Comparison of ENCODE assay signal across 9 cellular contexts in genomic region chr2:235639387-235639786, GRCh38.
DNase-seq lines count a peak whose midpoint lies in the region; ATAC-seq lines count a peak whose summit lies in the region.
"Had no signal": no experiment of that assay in that cellular context is flagged by ENCODE, and none has a peak within 500 bp of the region (broad histone marks: within the 10 kb centered on the region; RNA-seq: fewer than 3 reads in every experiment).

No MANE protein-coding gene starts in this region.

- peak; percentile 40 for ATAC-seq in T-helper 17 cell
- no peak for ATAC-seq in HG03039 (IDR thresholded peaks at IDR 0.05; ENCODE audit: unreplicated experiment)
- no peak for ATAC-seq in GM21825 (IDR thresholded peaks at IDR 0.05; ENCODE audit: unreplicated experiment)

- DNase-seq in DMS 273 (lab: John Stamatoyannopoulos, UW; ENCODE audit: unreplicated experiment) (peak; percentile 90), T-helper 17 cell (no peak), globus pallidus (ENCODE audit: low spot score) (peak; percentile 98), posterior vena cava (ENCODE audit: low spot score) (peak; percentile 93), cerebellar cortex (ENCODE audit: low spot score) (no peak)
- no peak for DNase-seq in activated naive CD8-positive, alpha-beta T cell treated with anti-CD3 and anti-CD28 coated beads for 36 hours
- DNase-seq: activated CD4-positive, CD25-positive, alpha-beta regulatory T cell treated with anti-CD3 and anti-CD28 coated beads, Interleukin-2, amount 50 U/mL, for 72 hours had no signal

- H3K36me3 Mint-ChIP-seq in T-helper 17 cell (ENCODE audit: low read depth) = no peaks in the 10 kb centered on the region
- no peaks in the 10 kb centered on the region for H3K36me3 Mint-ChIP-seq in activated naive CD8-positive, alpha-beta T cell treated with anti-CD3 and anti-CD28 coated beads for 36 hours

- H3K27me3 Mint-ChIP-seq in T-helper 17 cell = peaks cover 35% of the 10 kb centered on the region
- H3K27me3 Mint-ChIP-seq in activated naive CD8-positive, alpha-beta T cell treated with anti-CD3 and anti-CD28 coated beads for 36 hours = peaks cover 17% of the 10 kb centered on the region

- peaks cover 18% of the 10 kb centered on the region for H3K4me1 Mint-ChIP-seq in T-helper 17 cell
- H3K4me1 Mint-ChIP-seq in activated naive CD8-positive, alpha-beta T cell treated with anti-CD3 and anti-CD28 coated beads for 36 hours = peaks cover 2% of the 10 kb centered on the region

- intact Hi-C loops in posterior vena cava (cut with DNase I) = no loop called here

- no peaks in the 10 kb centered on the region for H3K9me3 Mint-ChIP-seq in activated naive CD8-positive, alpha-beta T cell treated with anti-CD3 and anti-CD28 coated beads for 36 hours

- H3K4me3 Mint-ChIP-seq in T-helper 17 cell = no peak overlapping the region
- H3K4me3 Mint-ChIP-seq in activated naive CD8-positive, alpha-beta T cell treated with anti-CD3 and anti-CD28 coated beads for 36 hours = no peak overlapping the region

- H3K9me3 ChIP-seq in T-helper 17 cell (ENCODE audit: control insufficient read depth, low read length, poor library complexity, severe bottlenecking) = no peaks in the 10 kb centered on the region

- H3K27ac Mint-ChIP-seq in T-helper 17 cell = peak overlapping the region; percentile 37
- no peak overlapping the region for H3K27ac Mint-ChIP-seq in activated naive CD8-positive, alpha-beta T cell treated with anti-CD3 and anti-CD28 coated beads for 36 hours

Comparison
In these comparisons a context has a peak if more than half of its experiments do, and no peak if none do; other contexts are left out.
1. DNase-seq: peak in DMS 273 (single experiment), globus pallidus (single experiment) and posterior vena cava (single experiment); none in T-helper 17 cell (0 of 3), activated naive CD8-positive, alpha-beta T cell treated with anti-CD3 and anti-CD28 coated beads for 36 hours (single experiment) and cerebellar cortex (single experiment).